In genomic region chr16:63663155-63663554, GRCh38 we compare ENCODE assay signal across 36 cellular contexts.
DNase-seq lines count a peak whose midpoint lies in the region; ATAC-seq, FAIRE-seq and TF ChIP-seq lines count a peak whose summit lies in the region.
"Had no signal": no experiment of that assay in that cellular context is flagged by ENCODE, and none has a peak within 500 bp of the region (broad histone marks: within the 10 kb centered on the region; RNA-seq: fewer than 3 reads in every experiment).

No MANE protein-coding gene starts in this region.

- CTCF ChIA-PET in HepG2 (lab: Yijun Ruan, JAX; ENCODE audit: low intra/inter-chr PET ratio, low total read pairs), result no interaction called here
- CTCF ChIA-PET in K562 (lab: Yijun Ruan, JAX; ENCODE audit: low intra/inter-chr PET ratio), result no interaction called here
- CTCF ChIA-PET in CD8-positive, alpha-beta T cell (lab: Charles Lee), result no interaction called here
- CTCF ChIA-PET in MCF 10A (lab: Yijun Ruan, JAX), result no interaction called here

- no peak for ATAC-seq in HepG2
- no peak for ATAC-seq in right lobe of liver
- no peak for ATAC-seq in K562
- no peak for ATAC-seq in CD8-positive, alpha-beta T cell
- ATAC-seq: A549 had no signal

- H3K27ac Mint-ChIP-seq in progenitor cell of endocrine pancreas (peak overlapping the region; percentile 58), MCF 10A (ENCODE audit: low read depth, unreplicated experiment) (no peak overlapping the region)
- H3K27ac Mint-ChIP-seq in CD8-positive, alpha-beta T cell, result no peak overlapping the region
- H3K27ac Mint-ChIP-seq: B cell; CD14-positive monocyte; CD4-positive, alpha-beta memory T cell; CD4-positive, alpha-beta T cell; CD4-positive, CD25-positive, alpha-beta regulatory T cell; CD8-positive, alpha-beta memory T cell had no signal

- H3K4me1 Mint-ChIP-seq in progenitor cell of endocrine pancreas (ENCODE audit: low read depth), result no peaks in the 10 kb centered on the region
- H3K4me1 Mint-ChIP-seq in CD8-positive, alpha-beta T cell (ENCODE audit: low read depth), result no peaks in the 10 kb centered on the region
- H3K4me1 Mint-ChIP-seq in MCF 10A (ENCODE audit: insufficient read depth, unreplicated experiment), result no peaks in the 10 kb centered on the region
- H3K4me1 Mint-ChIP-seq: B cell; CD14-positive monocyte; CD4-positive, CD25-positive, alpha-beta regulatory T cell; CD8-positive, alpha-beta memory T cell had no signal

- no peaks in the 10 kb centered on the region for H3K27me3 Mint-ChIP-seq in progenitor cell of endocrine pancreas
- no peaks in the 10 kb centered on the region for H3K27me3 Mint-ChIP-seq in CD8-positive, alpha-beta T cell (ENCODE audit: low read depth)
- H3K27me3 Mint-ChIP-seq in MCF 10A (ENCODE audit: insufficient read depth, unreplicated experiment), result no peaks in the 10 kb centered on the region
- H3K27me3 Mint-ChIP-seq: B cell; CD4-positive, alpha-beta memory T cell; CD4-positive, alpha-beta T cell; CD4-positive, CD25-positive, alpha-beta regulatory T cell; CD8-positive, alpha-beta memory T cell had no signal

- H3K9me3 ChIP-seq in HepG2 (ENCODE audit: low read length) (peaks cover 17% of the 10 kb centered on the region; the same call in 1 of the 2 replicates), right lobe of liver (no peaks in the 10 kb centered on the region), K562 (replicated peaks; ENCODE audit: control insufficient read depth, insufficient read depth, low read depth, low read length) (no peaks in the 10 kb centered on the region), HAP-1 (no peaks in the 10 kb centered on the region)
- H3K9me3 ChIP-seq in CD8-positive, alpha-beta T cell (ENCODE audit: low read length), result no peaks in the 10 kb centered on the region
- H3K9me3 ChIP-seq: A549, BE2C, BLaER1, Caco-2 had no signal

- POLR2A ChIA-PET in HepG2 (lab: Yijun Ruan, JAX) (no interaction called here), K562 (lab: Yijun Ruan, JAX) (no interaction called here), MCF 10A (lab: Yijun Ruan, JAX) (no interaction called here)
- POLR2A ChIA-PET in CD8-positive, alpha-beta T cell (lab: Charles Lee), result no interaction called here

- H3K4me3 ChIP-seq in HepG2 (replicated peaks in 1 of 3; ENCODE audit: insufficient read depth in 1 of 3, low read depth in 2 of 3, low read length in 3 of 3) (no peak overlapping the region), right lobe of liver (no peak overlapping the region), K562 (no peak overlapping the region), HAP-1 (no peak overlapping the region)
- H3K4me3 ChIP-seq in CD8-positive, alpha-beta T cell (ENCODE audit: low read depth, low read length), result no peak overlapping the region
- H3K4me3 ChIP-seq: A549; BLaER1; BLaER1 treated with 17β-estradiol and CSF1 and Interleukin-3, amounts not matched to agents 10 nM and 100 nM had no signal

- H3K4me1 ChIP-seq in HepG2 (ENCODE audit: insufficient read depth, low read length) (no peaks in the 10 kb centered on the region), right lobe of liver (no peaks in the 10 kb centered on the region), K562 (replicated peaks in 1 of 2; ENCODE audit: control insufficient read depth in 2 of 2, insufficient read depth in 2 of 2, low read length in 2 of 2) (no peaks in the 10 kb centered on the region), HAP-1 (no peaks in the 10 kb centered on the region)
- no peaks in the 10 kb centered on the region for H3K4me1 ChIP-seq in CD8-positive, alpha-beta T cell (ENCODE audit: insufficient read depth, low read length)
- H3K4me1 ChIP-seq: A549; BE2C; BLaER1; BLaER1 treated with 17β-estradiol and CSF1 and Interleukin-3, amounts not matched to agents 10 nM and 100 nM; Caco-2 had no signal

- intact Hi-C loops in HepG2 (cut with micrococcal nuclease; ENCODE audit: unreplicated experiment) (no loop called here), right lobe of liver (cut with DNase I) (no loop called here), K562 (cut with micrococcal nuclease) (no loop called here), MCF 10A (cut with micrococcal nuclease) (no loop called here)
- intact Hi-C loops in CD8-positive, alpha-beta T cell (cut with DNase I, micrococcal nuclease), result no loop called here

- H3K27ac ChIP-seq in HepG2 (ENCODE audit: extremely low read length, insufficient read depth, low read length) (no peak overlapping the region), right lobe of liver (no peak overlapping the region), K562 (ENCODE audit: extremely low read depth, low read depth, low read length) (no peak overlapping the region)
- no peak overlapping the region for H3K27ac ChIP-seq in CD8-positive, alpha-beta T cell (ENCODE audit: low read depth, low read length)
- H3K27ac ChIP-seq: 22Rv1; A549; BLaER1; BLaER1 treated with 17β-estradiol and CSF1 and Interleukin-3, amounts not matched to agents 10 nM and 100 nM; C4-2B had no signal

- H3K36me3 Mint-ChIP-seq in progenitor cell of endocrine pancreas (ENCODE audit: insufficient read depth) (no peaks in the 10 kb centered on the region), MCF 10A (ENCODE audit: insufficient read depth, unreplicated experiment) (no peaks in the 10 kb centered on the region)
- no peaks in the 10 kb centered on the region for H3K36me3 Mint-ChIP-seq in CD8-positive, alpha-beta T cell
- H3K36me3 Mint-ChIP-seq: CD14-positive monocyte; CD4-positive, alpha-beta memory T cell; CD4-positive, CD25-positive, alpha-beta regulatory T cell; CD8-positive, alpha-beta memory T cell had no signal

- WGBS in HepG2 (ENCODE audit: low lambda C conversion rate), result 0% methylated on average over 1 of the region's 1 CpG
- WGBS in right lobe of liver (ENCODE audit: insufficient coverage, low coverage, low lambda C conversion rate, missing lambda C conversion rate), result 36% methylated on average over 1 of the region's 1 CpG
- WGBS in K562 (ENCODE audit: insufficient coverage, low coverage, missing lambda C conversion rate), result 0% methylated on average over 1 of the region's 1 CpG

- H3K79me2 ChIP-seq in HepG2 (ENCODE audit: insufficient read depth, low read length) (no peaks in the 10 kb centered on the region), K562 (ENCODE audit: control insufficient read depth, insufficient read depth, low read length) (no peaks in the 10 kb centered on the region)

- H3K9me3 Mint-ChIP-seq in progenitor cell of endocrine pancreas (ENCODE audit: low read depth) (peaks cover 3% of the 10 kb centered on the region), MCF 10A (ENCODE audit: unreplicated experiment) (peaks cover 6% of the 10 kb centered on the region)
- H3K9me3 Mint-ChIP-seq in CD8-positive, alpha-beta T cell, result peaks cover 20% of the 10 kb centered on the region

- DNase-seq in HepG2 (ENCODE audit: low spot score), result no peak
- DNase-seq in right lobe of liver, result no peak
- no peak for DNase-seq in K562 (ENCODE audit: extremely low read depth in 1 of 4, low spot score in 3 of 4)
- DNase-seq in progenitor cell of endocrine pancreas (ENCODE audit: low spot score, unreplicated experiment), result no peak
- no peak for DNase-seq in HAP-1 (ENCODE audit: low spot score in 2 of 2)
- DNase-seq in CD8-positive, alpha-beta T cell, result no peak
- no peak for DNase-seq in MCF 10A (ENCODE audit: unreplicated experiment)
- DNase-seq: 8988T; ACHN; AML-193; BE2C; C1 segment of cervical spinal cord; Caco-2; Calu3; CD4-positive, alpha-beta memory T cell; CD4-positive, alpha-beta T cell; CD4-positive, CD25-positive, alpha-beta regulatory T cell; CD8-positive, alpha-beta memory T cell; COR-L47; DMS 273 treated with DMSO at 0.1 percent for 48 hours; DMS153; DMS53; DMS79; DMS79 treated with DMSO at 0.1 percent for 48 hours; DND-41; EL had no signal

- no peak for TF ChIP-seq RAD21 in HepG2 (CRISPR knock-in tag; IDR thresholded peaks at IDR 0.05)
- TF ChIP-seq RAD21 in Ishikawa (IDR thresholded peaks at IDR 0.05; ENCODE audit: low read depth), result no peak
- no peak for TF ChIP-seq RAD21 in K562 (CRISPR knock-in tag; conservative IDR thresholded peaks at IDR 0.05 in 1 of 2, IDR thresholded peaks at IDR 0.05 in 1 of 2)

- no peaks in the 10 kb centered on the region for H3K9me1 ChIP-seq in K562 (ENCODE audit: control insufficient read depth, insufficient read depth, low read length)

- H3K36me3 ChIP-seq in HepG2 (replicated peaks in 1 of 2; ENCODE audit: control insufficient read depth in 1 of 2, insufficient read depth in 2 of 2, low read length in 2 of 2) (no peaks in the 10 kb centered on the region), right lobe of liver (no peaks in the 10 kb centered on the region), K562 (ENCODE audit: control insufficient read depth, insufficient read depth, low read length) (no peaks in the 10 kb centered on the region), HAP-1 (replicated peaks) (no peaks in the 10 kb centered on the region)
- no peaks in the 10 kb centered on the region for H3K36me3 ChIP-seq in CD8-positive, alpha-beta T cell (ENCODE audit: insufficient read depth, low read length)
- H3K36me3 ChIP-seq: BE2C; BLaER1; BLaER1 treated with 17β-estradiol and CSF1 and Interleukin-3, amounts not matched to agents 10 nM and 100 nM had no signal

- no peak for TF ChIP-seq CTCF in HepG2 (CRISPR knock-in tag; IDR thresholded peaks at IDR 0.05)
- TF ChIP-seq CTCF in right lobe of liver (IDR thresholded peaks at IDR 0.05), result no peak
- no peak for TF ChIP-seq CTCF in K562 (IDR thresholded peaks at IDR 0.05 in 2 of 3, conservative IDR thresholded peaks at IDR 0.05 in 1 of 3; ENCODE audit: insufficient read depth in 2 of 3, low read depth in 1 of 3, low read length in 3 of 3)
- TF ChIP-seq CTCF in progenitor cell of endocrine pancreas (IDR thresholded peaks at IDR 0.05; ENCODE audit: unreplicated experiment), result no peak
- no peak for TF ChIP-seq CTCF in CD8-positive, alpha-beta T cell (IDR thresholded peaks at IDR 0.05)
- TF ChIP-seq CTCF in MCF 10A (IDR thresholded peaks at IDR 0.05; ENCODE audit: unreplicated experiment), result no peak

- H3K4me2 ChIP-seq in HepG2 (ENCODE audit: low read depth, low read length) (no peak overlapping the region), K562 (ENCODE audit: insufficient read depth, low read length) (no peak overlapping the region)
- H3K4me2 ChIP-seq: A549; BLaER1; BLaER1 treated with 17β-estradiol and CSF1 and Interleukin-3, amounts not matched to agents 10 nM and 100 nM had no signal

- FAIRE-seq in HepG2 (lab: Jason Lieb, UNC) (no peak), K562 (lab: Jason Lieb, UNC) (no peak)
- FAIRE-seq: A204.1, A549, D721Med had no signal

- H3K9ac ChIP-seq in HepG2 (ENCODE audit: insufficient read depth, low read depth, low read length) (no peak overlapping the region), K562 (ENCODE audit: insufficient read depth in 1 of 2, low read depth in 2 of 2, low read length in 2 of 2) (no peak overlapping the region)
- H3K9ac ChIP-seq: BLaER1; BLaER1 treated with 17β-estradiol and CSF1 and Interleukin-3, amounts not matched to agents 10 nM and 100 nM had no signal

- H2AFZ ChIP-seq in HepG2 (ENCODE audit: low read length) (no peak overlapping the region), K562 (ENCODE audit: low read depth, low read length) (no peak overlapping the region)

- TF ChIP-seq EP300 in HepG2 (IDR thresholded peaks at IDR 0.05; ENCODE audit: low read depth in 2 of 2, low read length in 2 of 2) (no peak), HepG2 (CRISPR knock-in tag; IDR thresholded peaks at IDR 0.05; ENCODE audit: borderline replicate concordance) (no peak), Ishikawa (IDR thresholded peaks at IDR 0.05; ENCODE audit: borderline replicate concordance) (no peak), K562 (IDR thresholded peaks at IDR 0.05; ENCODE audit: low read length) (no peak)

- H4K20me1 ChIP-seq in HepG2 (ENCODE audit: insufficient read depth, low read length) (no peaks in the 10 kb centered on the region), K562 (replicated peaks; ENCODE audit: control insufficient read depth, insufficient read depth, low read length) (no peaks in the 10 kb centered on the region)
- H4K20me1 ChIP-seq: BLaER1; BLaER1 treated with 17β-estradiol and CSF1 and Interleukin-3, amounts not matched to agents 10 nM and 100 nM had no signal

- no TSS peak for BruUV-seq in HepG2 (replicated peaks; lab: Mats Ljungman, UMichigan)
- BruUV-seq in K562 (replicated peaks; lab: Mats Ljungman, UMichigan), result no TSS peak
- no TSS peak for BruUV-seq in MCF 10A (replicated peaks; lab: Mats Ljungman, UMichigan)

- in situ Hi-C loops in HepG2 (cut with HindIII; ENCODE audit: extremely low pct_ligation_motif_present, low pct_unique_long_range_greater_than_20kb) (no loop called here), K562 (cut with MboI) (no loop called here), HAP-1 (cut with MboI; ENCODE audit: low sequenced_read_pairs) (no loop called here)

- H3K27me3 ChIP-seq in HepG2 (ENCODE audit: control insufficient read depth in 1 of 2, insufficient read depth in 2 of 2, low read length in 2 of 2) (no peaks in the 10 kb centered on the region), right lobe of liver (no peaks in the 10 kb centered on the region), K562 (ENCODE audit: control insufficient read depth in 2 of 2, insufficient read depth in 2 of 2, low read length in 2 of 2) (no peaks in the 10 kb centered on the region), HAP-1 (ENCODE audit: low read depth) (no peaks in the 10 kb centered on the region)
- H3K27me3 ChIP-seq in CD8-positive, alpha-beta T cell (ENCODE audit: insufficient read depth, low read length), result no peaks in the 10 kb centered on the region
- H3K27me3 ChIP-seq: BE2C; BLaER1; BLaER1 treated with 17β-estradiol and CSF1 and Interleukin-3, amounts not matched to agents 10 nM and 100 nM had no signal

- H3K4me3 Mint-ChIP-seq in progenitor cell of endocrine pancreas (ENCODE audit: low read depth), result no peak overlapping the region
- H3K4me3 Mint-ChIP-seq in CD8-positive, alpha-beta T cell, result no peak overlapping the region
- H3K4me3 Mint-ChIP-seq in MCF 10A (ENCODE audit: unreplicated experiment), result no peak overlapping the region
- H3K4me3 Mint-ChIP-seq: B cell; CD14-positive monocyte; CD4-positive, alpha-beta memory T cell; CD4-positive, alpha-beta T cell; CD4-positive, CD25-positive, alpha-beta regulatory T cell; CD8-positive, alpha-beta memory T cell had no signal

- TF ChIP-seq POLR2A in HepG2 (IDR thresholded peaks at IDR 0.05; ENCODE audit: insufficient read depth in 1 of 2, low read depth in 2 of 2, low read length in 2 of 2) (no peak), right lobe of liver (IDR thresholded peaks at IDR 0.05) (no peak), K562 (conservative IDR thresholded peaks at IDR 0.05) (no peak)

Comparison
In these comparisons a context has a peak if more than half of its experiments do, and no peak if none do; other contexts are left out.
1. Of the 241 proteins assayed by ChIP-seq in both HepG2 and K562: peak only in HepG2: none; only in K562: NFIC; in both: none; in neither: 240.